8 cellular contexts compared by ENCODE assay signal in the genomic region with DNA sequence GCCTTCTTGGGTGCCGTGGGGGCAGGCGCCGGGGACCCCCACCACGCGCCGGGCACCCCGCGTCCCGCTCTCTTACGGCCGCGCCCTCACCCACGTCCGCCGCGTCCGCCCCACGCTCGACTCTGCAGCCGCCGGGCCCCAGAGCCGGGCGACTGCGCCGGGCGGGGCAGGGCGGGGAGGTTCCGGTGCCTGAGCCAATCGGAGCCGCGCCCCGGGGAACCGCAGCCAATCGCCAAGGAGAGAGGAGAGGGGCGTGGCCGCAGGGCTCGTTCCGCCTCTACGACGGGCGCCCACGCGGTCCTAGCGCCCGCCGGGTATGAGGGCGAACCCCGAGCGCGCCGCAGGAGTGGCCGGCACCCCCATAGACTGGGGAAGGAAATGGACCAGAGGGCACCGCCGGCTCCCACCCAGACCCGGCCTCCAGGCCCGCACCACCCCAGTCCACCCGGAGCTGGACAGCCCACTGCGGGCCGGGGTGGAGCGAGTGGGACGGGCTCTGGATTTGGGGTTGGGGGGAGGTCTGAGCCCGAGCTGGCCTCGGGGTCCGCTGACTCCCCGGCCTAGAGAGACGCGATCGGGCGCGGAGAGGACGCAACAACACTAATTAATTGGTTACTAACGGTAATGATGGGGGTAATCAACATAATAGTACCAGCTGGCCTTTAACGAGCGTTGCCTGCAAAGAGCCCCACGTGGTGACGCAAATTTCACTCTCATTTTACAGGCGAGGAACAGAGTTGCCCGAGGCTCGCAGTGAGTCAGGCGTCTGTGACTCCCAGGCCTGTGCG. TPM values are rescaled to one million over a fixed set of nuclear protein-coding genes. Genes with fewer than 3 reads are reported as not detected.
DNase-seq lines count a peak whose midpoint lies in the region; ATAC-seq, FAIRE-seq and TF ChIP-seq lines count a peak whose summit lies in the region.

MFSD12 (minus strand) TSS at position 126 of the 788 bp plus-strand sequence. CDS start 183 bp downstream, outside the sequence.

- peaks cover 41% of the 10 kb centered on the region for H3K4me1 Mint-ChIP-seq in activated naive CD8-positive, alpha-beta T cell treated with anti-CD3 and anti-CD28 coated beads, Interleukin-2, amount 50 U/mL, for 24 hours
- peaks cover 16% of the 10 kb centered on the region for H3K4me1 Mint-ChIP-seq in type B pancreatic cell (ENCODE audit: unreplicated experiment)

- TF ChIP-seq CTCF in type B pancreatic cell (conservative IDR thresholded peaks at IDR 0.05), result no peak

- no peaks in the 10 kb centered on the region for H3K27me3 Mint-ChIP-seq in activated naive CD8-positive, alpha-beta T cell treated with anti-CD3 and anti-CD28 coated beads, Interleukin-2, amount 50 U/mL, for 24 hours
- H3K27me3 Mint-ChIP-seq in type B pancreatic cell, result no peaks in the 10 kb centered on the region

- peak within 1 kb of the TSS; percentile 99 for H3K4me3 Mint-ChIP-seq in activated naive CD8-positive, alpha-beta T cell treated with anti-CD3 and anti-CD28 coated beads, Interleukin-2, amount 50 U/mL, for 24 hours
- H3K4me3 Mint-ChIP-seq in type B pancreatic cell, result peak within 1 kb of the TSS; percentile 92

- intact Hi-C loops in cardiac septum (cut with DNase I) (loop anchor here (1.0 kb wide), 1 partner anchor 15 kb away; the partner anchor contains the start of gene HMG20B), posterior cingulate gyrus (cut with DNase I) (loop anchor here (1.0 to 10.0 kb wide), 2 partner anchors 15 to 157 kb away; partner anchors contain the start of gene HMG20B)

- H3K9me3 Mint-ChIP-seq in activated naive CD8-positive, alpha-beta T cell treated with anti-CD3 and anti-CD28 coated beads, Interleukin-2, amount 50 U/mL, for 24 hours, result no peaks in the 10 kb centered on the region
- no peaks in the 10 kb centered on the region for H3K9me3 Mint-ChIP-seq in type B pancreatic cell

- peak; percentile 100 for DNase-seq in GM12891 (ENCODE audit: insufficient read length, low spot score)
- DNase-seq in NCI-H1417 (lab: John Stamatoyannopoulos, UW), result peak; percentile 97 to 98 (median 97)
- DNase-seq in SW480 (ENCODE audit: low spot score), result peak; percentile 84
- DNase-seq in activated naive CD8-positive, alpha-beta T cell treated with anti-CD3 and anti-CD28 coated beads, Interleukin-2, amount 50 U/mL, for 24 hours, result peak; percentile 97
- peak; percentile 97 for DNase-seq in cardiac septum (ENCODE audit: low spot score)
- DNase-seq in posterior cingulate gyrus, result peak; percentile 90 to 99 (median 94)
- DNase-seq in type B pancreatic cell (ENCODE audit: extremely low spot score, unreplicated experiment), result peak; percentile 95

- ATAC-seq in HG02763 (IDR thresholded peaks at IDR 0.05; ENCODE audit: unreplicated experiment), result peak; percentile 82
- peak; percentile 89 for ATAC-seq in activated naive CD8-positive, alpha-beta T cell treated with anti-CD3 and anti-CD28 coated beads, Interleukin-2, amount 50 U/mL, for 24 hours

- H3K36me3 Mint-ChIP-seq in activated naive CD8-positive, alpha-beta T cell treated with anti-CD3 and anti-CD28 coated beads, Interleukin-2, amount 50 U/mL, for 24 hours (ENCODE audit: low read depth), result peaks cover 2% of the 10 kb centered on the region
- H3K36me3 Mint-ChIP-seq in type B pancreatic cell, result no peaks in the 10 kb centered on the region

- peak within 1 kb of the TSS; percentile 94 for H3K27ac Mint-ChIP-seq in activated naive CD8-positive, alpha-beta T cell treated with anti-CD3 and anti-CD28 coated beads, Interleukin-2, amount 50 U/mL, for 24 hours
- peak within 1 kb of the TSS; percentile 78 for H3K27ac Mint-ChIP-seq in type B pancreatic cell

- FAIRE-seq in GM12891 (lab: Jason Lieb, UNC), result peak; percentile 97

- TF ChIP-seq POLR2A in GM12891 (IDR thresholded peaks at IDR 0.05; ENCODE audit: low read depth, low read length), result peak; percentile 48; the same call in 1 of the 2 replicates

TF ChIP-seq in GM12891, 5 proteins besides CTCF, POLR2A, EP300 and RAD21:
- TF ChIP-seq POU2F2 (IDR thresholded peaks at IDR 0.05; ENCODE audit: low read depth, low read length) (no peak), POLR2AphosphoS5 (IDR thresholded peaks at IDR 0.05; ENCODE audit: low read depth, low read length) (peak; percentile 50; the same call in 1 of the 2 replicates), SPI1 (IDR thresholded peaks at IDR 0.05; ENCODE audit: low read depth, low read length) (no peak), TAF1 (IDR thresholded peaks at IDR 0.05; ENCODE audit: low read depth, low read length) (no peak; the same call in 1 of the 2 replicates), PAX5 (IDR thresholded peaks at IDR 0.05; ENCODE audit: insufficient read depth, low read length, severe bottlenecking) (no peak)
TF ChIP-seq in GM12891: peak in this region for 1.

RNA-seq across cellular contexts. Expression of gene MFSD12, which starts in this region (rescaled TPM):
- 22.7 TPM for polyA plus RNA-seq in GM12891 (2012; ENCODE audit: low read depth, missing spikeins)
- total RNA-seq in cardiac septum (25.4 TPM), type B pancreatic cell (ENCODE audit: low replicate concordance) (74.1 and 80.9 TPM in 2 replicates)

Comparison
In these comparisons a context has a peak if more than half of its experiments do, and no peak if none do; other contexts are left out.
1. Peak in every context shown above with its lines: DNase-seq and ATAC-seq.